ENCODE assay signal across 8 cellular contexts in genomic region chr12:56152132-56152755, GRCh38. TPM values are rescaled to one million over a fixed set of nuclear protein-coding genes. Genes with fewer than 3 reads are reported as not detected.
DNase-seq lines count a peak whose midpoint lies in the region; ATAC-seq and TF ChIP-seq lines count a peak whose summit lies in the region.

Gene MYL6B, plus strand, starts transcription at chr12:56152587. Its CDS starts 1,332 bp downstream, at chr12:56153919.

- H3K36me3 ChIP-seq in BLaER1 (peaks cover 27% of the 10 kb centered on the region), colonic mucosa (no peaks in the 10 kb centered on the region)

- peak within 1 kb of the TSS; percentile 88 for H3K9ac ChIP-seq in BLaER1
- H3K9ac ChIP-seq in colonic mucosa (ENCODE audit: low read depth in 2 of 2, low read length in 2 of 2), result peak within 1 kb of the TSS; percentile 75 to 92

- no peaks in the 10 kb centered on the region for H3K27me3 ChIP-seq in BLaER1
- H3K27me3 ChIP-seq in colonic mucosa, result no peaks in the 10 kb centered on the region

- H3K4me1 ChIP-seq in BLaER1 (peaks cover 51% of the 10 kb centered on the region), colonic mucosa (peaks cover 12% of the 10 kb centered on the region)

- peak within 1 kb of the TSS; percentile 99 for H3K4me2 ChIP-seq in BLaER1

- ATAC-seq in GM19324 (IDR thresholded peaks at IDR 0.05; ENCODE audit: low FRiP score, unreplicated experiment) (peak; percentile 89), HG03460 (IDR thresholded peaks at IDR 0.05; ENCODE audit: unreplicated experiment) (peak; percentile 84)

- intact Hi-C loops in colonic mucosa (cut with DNase I), result no loop called here

- TF ChIP-seq CTCF in colonic mucosa (IDR thresholded peaks at IDR 0.05), result no peak

- no peaks in the 10 kb centered on the region for H4K20me1 ChIP-seq in BLaER1

- no peaks in the 10 kb centered on the region for H3K9me3 ChIP-seq in BLaER1
- no peaks in the 10 kb centered on the region for H3K9me3 ChIP-seq in colonic mucosa

- peak within 1 kb of the TSS; percentile 75 for H3K4me3 ChIP-seq in BLaER1
- peak within 1 kb of the TSS; percentile 42 for H3K4me3 ChIP-seq in colonic mucosa

- DNase-seq in NCI-H526 (lab: John Stamatoyannopoulos, UW) (peak; percentile 76 to 95), colonic mucosa (peak; percentile 95), left kidney (ENCODE audit: low read depth, low spot score) (peak; percentile 97)
- peak; percentile 97 for DNase-seq in activated CD4-positive, alpha-beta T cell treated with anti-CD3 and anti-CD28 coated beads for 48 hours
- DNase-seq in stimulated activated CD4-positive, alpha-beta T cell treated with anti-CD3 and anti-CD28 coated beads, Interleukin-1b, Interleukin-23, amount 100 ng/mL, for 48 hours, result peak; percentile 96

- H3K27ac ChIP-seq in BLaER1, result peak within 1 kb of the TSS; percentile 84
- H3K27ac ChIP-seq in colonic mucosa, result peak within 1 kb of the TSS; percentile 98

RNA-seq across cellular contexts. Expression of gene MYL6B, which starts in this region (rescaled TPM):
- total RNA-seq in colonic mucosa, result 10 to 100 TPM; 18.6 to 19.1 TPM

Comparison
In these comparisons a context has a peak if more than half of its experiments do, and no peak if none do; other contexts are left out.
1. Peak in every context shown above with its lines: DNase-seq, ATAC-seq, H3K4me3 ChIP-seq and H3K27ac ChIP-seq.